ENCODE assay signal across 24 cellular contexts in genomic region chr13:26401069-26401468, GRCh38.
"Had no signal": no experiment of that assay in that cellular context is flagged by ENCODE, and none has a peak within 500 bp of the region (broad histone marks: within the 10 kb centered on the region; RNA-seq: fewer than 3 reads in every experiment).

No MANE protein-coding gene starts in this region.

- H3K27me3 Mint-ChIP-seq: dendritic cell treated with granulocyte-macrophage colony-stimulating factor and Interleukin-4, amounts not matched to agents 40 ng/mL and 50 ng/mL, for 4 days; effector memory CD8-positive, alpha-beta T cell; naive B cell had no signal

- H3K4me1 Mint-ChIP-seq: endodermal cell, mesothelial cell of epicardium, naive B cell had no signal

- H3K27ac Mint-ChIP-seq: dendritic cell treated with granulocyte-macrophage colony-stimulating factor and Interleukin-4, amounts not matched to agents 40 ng/mL and 50 ng/mL, for 4 days; effector memory CD8-positive, alpha-beta T cell; endodermal cell; mesothelial cell of epicardium had no signal

- DNase-seq: colonic mucosa; cortex of kidney; effector CD8-positive, alpha-beta T cell; effector memory CD8-positive, alpha-beta T cell; endodermal cell; esophagus squamous epithelium; foreskin fibroblast; foreskin melanocyte; gastrocnemius medialis; glutamatergic neuron; head of caudate nucleus; heart right ventricle; hippocampal formation; left cardiac atrium; left lung; left ventricle myocardium superior; lower lobe of right lung; mesenchymal stem cell; mucosa of descending colon; naive B cell had no signal

- H3K4me3 ChIP-seq: colonic mucosa, esophagus squamous epithelium, gastrocnemius medialis, heart right ventricle, left lung, lower lobe of right lung, mucosa of descending colon had no signal

- ATAC-seq: effector memory CD8-positive, alpha-beta T cell; esophagus mucosa; gastrocnemius medialis; heart right ventricle; left cardiac atrium; left lung; left ventricle myocardium superior; lower lobe of right lung had no signal

- H3K9me3 Mint-ChIP-seq: dendritic cell treated with granulocyte-macrophage colony-stimulating factor and Interleukin-4, amounts not matched to agents 40 ng/mL and 50 ng/mL, for 4 days; effector memory CD8-positive, alpha-beta T cell; endodermal cell; mesothelial cell of epicardium; naive B cell had no signal

- H3K36me3 ChIP-seq: colonic mucosa had no signal

- H3K27me3 ChIP-seq: colonic mucosa, esophagus squamous epithelium, gastrocnemius medialis, heart right ventricle, left lung had no signal

- H3K27ac ChIP-seq: colonic mucosa, epithelial cell of prostate, esophagus squamous epithelium, heart right ventricle, left lung, lower lobe of right lung had no signal

- H3K4me3 Mint-ChIP-seq: dendritic cell treated with granulocyte-macrophage colony-stimulating factor and Interleukin-4, amounts not matched to agents 40 ng/mL and 50 ng/mL, for 4 days; effector memory CD8-positive, alpha-beta T cell; endodermal cell; mesothelial cell of epicardium; naive B cell had no signal

- H3K9me3 ChIP-seq: colonic mucosa, esophagus squamous epithelium, gastrocnemius medialis, heart right ventricle, left lung, lower lobe of right lung, mucosa of descending colon had no signal

- H3K4me1 ChIP-seq: colonic mucosa, esophagus squamous epithelium, heart right ventricle, left lung, lower lobe of right lung had no signal
